13 cellular contexts compared by ENCODE assay signal in genomic region chr9:37602061-37602460, GRCh38. TPM values are rescaled to one million over a fixed set of nuclear protein-coding genes. Genes with fewer than 3 reads are reported as not detected.
"Had no signal": no experiment of that assay in that cellular context is flagged by ENCODE, and none has a peak within 500 bp of the region (broad histone marks: within the 10 kb centered on the region; RNA-seq: fewer than 3 reads in every experiment).

No MANE protein-coding gene starts in this region.

RNA-seq across cellular contexts. Expression of gene FRMPD1, which starts 48.7 kb away (rescaled TPM):
- total RNA-seq: activated CD4-positive, alpha-beta memory T cell treated with anti-CD3 and anti-CD28 coated beads for 36 hours; activated CD4-positive, alpha-beta T cell treated with anti-CD3 and anti-CD28 coated beads, Interleukin-2, amount 10 ng/mL, durations not matched to agents 24 days and 14 days; activated CD8-positive, alpha-beta memory T cell treated with anti-CD3 and anti-CD28 coated beads for 36 hours; activated CD8-positive, alpha-beta T cell treated with anti-CD3 and anti-CD28 coated beads for 36 hours; activated naive CD4-positive, alpha-beta T cell treated with anti-CD3 and anti-CD28 coated beads for 36 hours; activated naive CD4-positive, alpha-beta T cell treated with anti-CD3 and anti-CD28 coated beads, Interleukin-2, amount 50 U/mL, for 72 hours; activated naive CD8-positive, alpha-beta T cell treated with anti-CD3 and anti-CD28 coated beads for 36 hours; activated T-cell treated with anti-CD3 and anti-CD28 coated beads, Interleukin-2, amount 50 U/mL, for 72 hours; activated T-helper 17 cell treated with anti-CD3 and anti-CD28 coated beads, Interleukin-2, amount 50 U/mL, for 72 hours; T-helper 1 cell treated with Interleukin-12 subunit alpha and Interleukin-12 subunit beta and Interleukin-4 antibody, amounts not matched to agents 30 ng/mL and 1 ng/mL, for 36 hours; T-helper 17 cell; T-helper 2 cell treated with Interferon-gamma antibody and Interleukin-4, amounts not matched to agents 100 ng/mL and 5 ng/mL, for 36 hours had no signal
- polyA plus RNA-seq: aorta had no signal
